Comparison of ENCODE assay signal across 8 cellular contexts in the genomic region with DNA sequence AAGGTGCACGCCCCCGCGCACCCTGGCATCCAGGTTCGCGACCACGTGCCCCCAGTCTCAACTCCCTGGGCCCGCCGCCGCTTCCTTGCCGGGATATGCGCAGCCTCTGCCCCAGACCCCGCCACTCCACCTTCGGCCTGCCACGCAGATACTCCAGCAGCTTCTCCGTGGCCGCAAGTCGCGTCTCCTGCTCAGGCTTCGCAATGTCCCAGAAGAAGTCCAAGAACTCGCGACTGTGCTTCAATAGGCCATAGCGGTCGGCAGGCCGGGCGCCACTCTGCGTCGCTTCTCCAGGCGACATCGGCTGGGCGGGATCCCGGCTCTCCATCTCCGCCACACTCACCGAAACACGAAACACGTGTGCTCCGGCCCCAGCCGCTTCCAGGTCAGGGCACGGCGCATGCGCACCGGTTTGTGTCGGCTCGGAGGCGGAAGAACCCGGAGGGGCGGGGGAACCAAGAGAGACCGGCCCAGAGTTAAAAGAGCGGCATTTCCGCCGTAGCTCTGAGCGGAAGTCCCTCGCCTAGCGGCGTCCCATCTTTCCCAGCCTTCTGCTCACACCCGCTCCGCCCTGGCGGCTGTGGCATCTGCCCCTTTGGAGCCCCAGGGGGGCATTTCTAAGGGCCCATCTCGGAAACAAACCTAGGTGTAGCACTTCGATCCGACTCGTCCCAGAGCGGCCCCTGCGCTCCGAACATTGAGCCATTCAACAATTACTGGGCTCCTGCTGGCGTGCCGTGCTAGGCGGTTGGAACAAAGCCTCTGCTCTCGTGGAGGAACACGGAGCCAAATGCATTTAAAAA. TPM values are rescaled to one million over a fixed set of nuclear protein-coding genes. Genes with fewer than 3 reads are reported as not detected.
DNase-seq lines count a peak whose midpoint lies in the region; ATAC-seq lines count a peak whose summit lies in the region.

MYBBP1A (minus strand) TSS at position 388 of the 803 bp plus-strand sequence; CDS start at position 328, 60 bp downstream.

- peak within 1 kb of the TSS; percentile 93 for H3K4me3 ChIP-seq in effector memory CD4-positive, alpha-beta T cell (ENCODE audit: insufficient read depth, low read depth, low read length, poor library complexity, severe bottlenecking)

- DNase-seq in CMK (ENCODE audit: low read depth) (peak; percentile 84), HS-5 (ENCODE audit: low read depth) (peak; percentile 86), lung microvascular endothelial cell (ENCODE audit: low read depth in 2 of 2) (peak; percentile 95 to 97)
- peak; percentile 75 for DNase-seq in NK-92 treated with Interleukin-12 subunit alpha and Interleukin-12 subunit beta, amount 100 ng/mL, for 24 hours (lab: John Stamatoyannopoulos, UW)
- peak; percentile 97 for DNase-seq in activated CD8-positive, alpha-beta memory T cell treated with anti-CD3 and anti-CD28 coated beads for 24 hours
- DNase-seq in effector memory CD4-positive, alpha-beta T cell = peak; percentile 93 to 96 (median 95)
- peak; percentile 95 to 97 (median 96) for DNase-seq in stimulated activated CD4-positive, alpha-beta T cell treated with anti-CD3 and anti-CD28 coated beads, TNF-alpha, amount 100 ng/mL, for 48 hours (ENCODE audit: low read depth in 3 of 3)

- ATAC-seq in GM19463 (IDR thresholded peaks at IDR 0.05; ENCODE audit: unreplicated experiment) = peak; percentile 77

- peaks cover 15% of the 10 kb centered on the region for H3K4me1 ChIP-seq in effector memory CD4-positive, alpha-beta T cell (ENCODE audit: control insufficient read depth, insufficient read depth, low read length, poor library complexity, severe bottlenecking)

- peak within 1 kb of the TSS; percentile 83 for H3K27ac ChIP-seq in effector memory CD4-positive, alpha-beta T cell (ENCODE audit: insufficient read depth, low read length, poor library complexity, severe bottlenecking)

- no peaks in the 10 kb centered on the region for H3K9me3 ChIP-seq in effector memory CD4-positive, alpha-beta T cell (ENCODE audit: control insufficient read depth, low read length)

- peaks cover 31% of the 10 kb centered on the region for H3K36me3 ChIP-seq in effector memory CD4-positive, alpha-beta T cell (ENCODE audit: control insufficient read depth, insufficient read depth, low read length)

- H3K27me3 ChIP-seq in effector memory CD4-positive, alpha-beta T cell (replicated peaks; ENCODE audit: control insufficient read depth, insufficient read depth, low read length, poor library complexity, severe bottlenecking) = no peaks in the 10 kb centered on the region

RNA-seq across cellular contexts. Expression of gene MYBBP1A, which starts in this region (rescaled TPM):
- total RNA-seq in lung microvascular endothelial cell = 24.2 and 31.7 TPM in 2 replicates

Comparison
In these comparisons a context has a peak if more than half of its experiments do, and no peak if none do; other contexts are left out.
1. Peak in every context shown above with its lines: DNase-seq, ATAC-seq, H3K4me3 ChIP-seq and H3K27ac ChIP-seq.